Comparison of ENCODE assay signal across 18 cellular contexts in the genomic region with DNA sequence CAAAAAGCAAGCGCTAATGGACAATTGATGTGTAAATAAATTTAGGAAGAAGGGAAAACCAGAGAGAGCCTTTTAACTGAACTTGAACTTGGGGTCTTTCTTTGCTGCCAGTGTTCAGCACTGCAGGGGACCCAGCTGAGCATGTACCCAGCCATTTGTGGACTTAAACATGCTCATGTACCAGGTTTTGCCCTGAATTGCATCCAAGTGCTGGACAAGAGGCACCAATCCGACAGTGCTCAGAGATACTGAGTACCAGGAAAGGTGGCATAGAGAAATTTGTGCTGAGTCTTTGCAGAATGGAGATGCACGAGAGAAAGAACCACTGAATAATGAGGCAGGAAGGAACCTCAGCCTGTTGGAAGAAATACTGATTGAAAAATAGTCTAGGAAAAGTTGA.
"Had no signal": no experiment of that assay in that cellular context is flagged by ENCODE, and none has a peak within 500 bp of the region (broad histone marks: within the 10 kb centered on the region; RNA-seq: fewer than 3 reads in every experiment).

No MANE protein-coding gene starts in this region.

- H3K27me3 ChIP-seq: dorsolateral prefrontal cortex, suprapubic skin had no signal

- DNase-seq: activated B cell treated with CpG ODN at 0.5 μM for 24 hours; activated CD4-positive, alpha-beta memory T cell treated with anti-CD3 and anti-CD28 coated beads, Interleukin-2, amount 10 ng/mL, durations not matched to agents 7 days and 5 days; activated CD4-positive, alpha-beta T cell treated with anti-CD3 and anti-CD28 coated beads for 4 hours; activated CD8-positive, alpha-beta memory T cell treated with anti-CD3 and anti-CD28 coated beads, Interleukin-2, amount 10 ng/mL, durations not matched to agents 7 days and 5 days; activated naive CD4-positive, alpha-beta T cell; activated naive CD8-positive, alpha-beta T cell treated with anti-CD3 and anti-CD28 coated beads for 36 hours; amniotic stem cell; endodermal cell; hypothalamus; kidney; stimulated activated CD4-positive, alpha-beta T cell treated with anti-CD3 and anti-CD28 coated beads, Interleukin-12 subunit alpha, Interleukin-12 subunit beta, amount 100 ng/mL, for 4 hours; stimulated activated CD4-positive, alpha-beta T cell treated with anti-CD3 and anti-CD28 coated beads, Interleukin-1b, Interleukin-23, amount 100 ng/mL, for 48 hours; stimulated activated CD8-positive, alpha-beta memory T cell treated with anti-CD3 and anti-CD28 coated beads, Interleukin-4, amount 100 ng/mL, for 48 hours; stimulated activated naive CD4-positive, alpha-beta T cell treated with Interleukin-2 at 50 U/mL for 16 hours had no signal

- H3K4me3 ChIP-seq: SK-N-MC, suprapubic skin had no signal

- H3K4me1 ChIP-seq: parathyroid adenoma had no signal

- H3K36me3 ChIP-seq: suprapubic skin had no signal

- H3K27ac ChIP-seq: parathyroid adenoma, SK-N-MC, suprapubic skin had no signal

- H3K9me3 ChIP-seq: suprapubic skin had no signal
